Comparison of ENCODE assay signal across 1 cellular context in the genomic region with DNA sequence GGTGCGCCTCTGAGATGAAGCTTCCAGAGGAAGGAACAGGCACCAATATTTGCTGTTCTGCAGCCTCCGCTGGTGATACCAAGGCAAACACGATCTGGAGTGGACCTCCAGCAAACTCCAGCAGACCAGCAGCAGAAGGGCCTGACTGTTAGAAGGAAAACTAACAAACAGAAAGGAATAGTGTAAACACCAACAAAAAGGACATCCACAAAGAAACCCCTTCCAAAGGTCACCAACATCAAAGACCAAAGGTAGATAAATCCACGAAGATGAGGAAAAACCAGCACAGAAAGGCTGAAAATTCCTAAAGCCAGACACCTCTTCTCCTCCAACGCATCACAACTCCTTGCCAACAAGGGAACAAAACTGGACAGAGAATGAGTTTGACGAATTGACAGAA.
TF ChIP-seq lines count a peak whose summit lies in the region.

No MANE protein-coding gene starts in this region.

TF ChIP-seq in liver, 16 proteins besides CTCF, POLR2A, EP300 and RAD21:
- TF ChIP-seq HNF4A (conservative IDR thresholded peaks at IDR 0.05) = peak; percentile 24 to 46
